In the genomic region with DNA sequence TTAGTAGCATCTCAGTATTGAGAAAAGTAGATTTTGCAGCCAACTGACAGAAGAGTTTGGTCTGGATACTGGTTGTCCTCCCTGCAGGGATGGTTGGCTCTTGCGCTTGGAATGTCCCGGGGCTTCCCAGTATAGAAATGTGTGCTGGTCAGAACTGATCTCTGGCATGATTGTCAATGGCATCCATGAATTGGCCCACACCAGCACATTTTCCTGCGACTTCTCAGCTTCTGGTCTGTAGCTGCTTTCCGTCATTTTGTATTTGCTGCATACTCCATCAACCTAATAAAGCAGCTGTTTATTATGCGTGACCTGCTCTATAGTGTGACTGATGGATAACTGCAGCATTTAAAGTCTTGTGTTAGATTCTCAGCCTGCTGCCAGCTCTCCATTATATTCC, we compare ENCODE assay signal across 23 cellular contexts.
DNase-seq lines count a peak whose midpoint lies in the region; ATAC-seq, FAIRE-seq and TF ChIP-seq lines count a peak whose summit lies in the region.
"Had no signal": no experiment of that assay in that cellular context is flagged by ENCODE, and none has a peak within 500 bp of the region (broad histone marks: within the 10 kb centered on the region; RNA-seq: fewer than 3 reads in every experiment).

No MANE protein-coding gene starts in this region.

- no peaks in the 10 kb centered on the region for H3K36me3 Mint-ChIP-seq in activated CD8-positive, alpha-beta T cell treated with anti-CD3 and anti-CD28 coated beads, Interleukin-2, amount 10 ng/mL, durations not matched to agents 7 days and 5 days (ENCODE audit: low read depth)
- H3K36me3 Mint-ChIP-seq: CD4-positive, CD25-positive, alpha-beta regulatory T cell; CD8-positive, alpha-beta memory T cell had no signal

- H3K27me3 ChIP-seq in BE2C (no peaks in the 10 kb centered on the region), SK-N-SH (ENCODE audit: insufficient read depth) (no peaks in the 10 kb centered on the region)

- H3K4me3 ChIP-seq in BE2C (ENCODE audit: low read depth, low read length) (no peak overlapping the region), SK-N-SH (ENCODE audit: low read depth in 2 of 2, low read length in 1 of 2) (no peak overlapping the region)
- H3K4me3 ChIP-seq: A549, GM12878 had no signal

- no peaks in the 10 kb centered on the region for H4K20me1 ChIP-seq in SK-N-SH (ENCODE audit: insufficient read depth)

- H3K4me1 ChIP-seq in BE2C (peaks cover 12% of the 10 kb centered on the region), SK-N-SH (ENCODE audit: control insufficient read depth in 1 of 2, insufficient read depth in 2 of 2, low read depth in 1 of 2, low read length in 1 of 2) (peaks cover 0 to 11% of the 10 kb centered on the region in 2 experiments; a peak in 2 of 4 replicates)
- H3K4me1 ChIP-seq: A549 had no signal

- H3K27ac Mint-ChIP-seq in activated CD8-positive, alpha-beta T cell treated with anti-CD3 and anti-CD28 coated beads, Interleukin-2, amount 10 ng/mL, durations not matched to agents 7 days and 5 days: no peak overlapping the region
- H3K27ac Mint-ChIP-seq: CD4-positive, CD25-positive, alpha-beta regulatory T cell; CD8-positive, alpha-beta memory T cell; H9 had no signal

- H3K27ac ChIP-seq in SK-N-SH (ENCODE audit: low read depth in 2 of 2, low read length in 1 of 2): peak overlapping the region in 1 of 2 experiments; percentile 50; a peak in 1 of 4 replicates
- H3K27ac ChIP-seq: 22Rv1, A549 had no signal

- H3K36me3 ChIP-seq in BE2C (no peaks in the 10 kb centered on the region), SK-N-SH (replicated peaks in 1 of 2; ENCODE audit: control insufficient read depth in 1 of 2, insufficient read depth in 2 of 2, low read length in 1 of 2) (no peaks in the 10 kb centered on the region)

- TF ChIP-seq POLR2A in GM12892 (IDR thresholded peaks at IDR 0.05; ENCODE audit: low read depth, low read length): no peak

- no peak overlapping the region for H3K4me3 Mint-ChIP-seq in activated CD8-positive, alpha-beta T cell treated with anti-CD3 and anti-CD28 coated beads, Interleukin-2, amount 10 ng/mL, durations not matched to agents 7 days and 5 days
- H3K4me3 Mint-ChIP-seq: CD4-positive, CD25-positive, alpha-beta regulatory T cell; CD8-positive, alpha-beta memory T cell; H9 had no signal

- H3K79me2 ChIP-seq in SK-N-SH (ENCODE audit: insufficient read depth): no peaks in the 10 kb centered on the region

- peaks cover 15% of the 10 kb centered on the region for H3K27me3 Mint-ChIP-seq in activated CD8-positive, alpha-beta T cell treated with anti-CD3 and anti-CD28 coated beads, Interleukin-2, amount 10 ng/mL, durations not matched to agents 7 days and 5 days (ENCODE audit: low read depth)

- TF ChIP-seq EP300 in SK-N-SH (IDR thresholded peaks at IDR 0.05; ENCODE audit: borderline replicate concordance in 1 of 2, low read depth in 1 of 2, low read length in 1 of 2): peak in 1 of 2 experiments; percentile 78; a peak in 2 of 4 replicates

- H3K9me3 Mint-ChIP-seq in activated CD8-positive, alpha-beta T cell treated with anti-CD3 and anti-CD28 coated beads, Interleukin-2, amount 10 ng/mL, durations not matched to agents 7 days and 5 days (ENCODE audit: insufficient read depth): no peaks in the 10 kb centered on the region
- H3K9me3 Mint-ChIP-seq: CD8-positive, alpha-beta memory T cell; H9 had no signal

- peak; percentile 67 for FAIRE-seq in GM12892 (lab: Jason Lieb, UNC)
- FAIRE-seq: A549, GM12878, GM18507, H1 had no signal

- DNase-seq in BE2C: peak; percentile 27
- no peak for DNase-seq in GM12892 (ENCODE audit: insufficient read length)
- peak; percentile 23 for DNase-seq in SK-N-SH
- DNase-seq in left kidney (ENCODE audit: low read depth, low spot score): peak; percentile 35
- DNase-seq in activated CD8-positive, alpha-beta T cell treated with anti-CD3 and anti-CD28 coated beads, Interleukin-2, amount 10 ng/mL, durations not matched to agents 7 days and 5 days: no peak
- no peak for DNase-seq in activated CD4-positive, alpha-beta T cell treated with anti-CD3 and anti-CD28 coated beads, Interleukin-2, amount 50 U/mL, for 48 hours
- DNase-seq in KG1 (lab: John Stamatoyannopoulos, UW): no peak
- DNase-seq: AML-193; C1 segment of cervical spinal cord; CD4-positive, CD25-positive, alpha-beta regulatory T cell; CD8-positive, alpha-beta memory T cell; COR-L47; DMS 273 treated with DMSO at 0.1 percent for 48 hours; DMS53; DND-41; EL; H9 had no signal

- CTCF ChIA-PET in SK-N-SH (lab: Yijun Ruan, JAX): interaction anchor here (0.6 to 1.7 kb wide), 3 partner anchors 42 to 131 kb away, joined by 3 to 5 read pairs (median 4); no protein-coding TSS in a partner anchor
- CTCF ChIA-PET in activated CD8-positive, alpha-beta T cell treated with anti-CD3 and anti-CD28 coated beads, Interleukin-2, amount 10 ng/mL, durations not matched to agents 7 days and 5 days (lab: Charles Lee): interaction anchor here (0.9 to 1.8 kb wide), 3 partner anchors 44 to 131 kb away, joined by 3 to 7 read pairs (median 4); no protein-coding TSS in a partner anchor

- no peaks in the 10 kb centered on the region for H3F3A ChIP-seq in SK-N-SH (replicated peaks; ENCODE audit: insufficient read depth)

- no peak overlapping the region for H2AFZ ChIP-seq in SK-N-SH (ENCODE audit: low read depth)

- H3K9ac ChIP-seq in SK-N-SH: no peak overlapping the region

- POLR2A ChIA-PET in SK-N-SH (lab: Yijun Ruan, JAX): interaction anchor here (0.8 kb wide), 1 partner anchor 45 kb away, joined by 3 read pairs; no protein-coding TSS in a partner anchor
- POLR2A ChIA-PET in activated CD8-positive, alpha-beta T cell treated with anti-CD3 and anti-CD28 coated beads, Interleukin-2, amount 10 ng/mL, durations not matched to agents 7 days and 5 days (lab: Charles Lee): no interaction called here

- TF ChIP-seq CTCF in BE2C (IDR thresholded peaks at IDR 0.05; ENCODE audit: low read depth, low read length): no peak
- TF ChIP-seq CTCF in SK-N-SH (IDR thresholded peaks at IDR 0.05): no peak

- H3K9me2 ChIP-seq in SK-N-SH: no peaks in the 10 kb centered on the region

- H3K9me3 ChIP-seq in BE2C (no peaks in the 10 kb centered on the region), SK-N-SH (no peaks in the 10 kb centered on the region)
- H3K9me3 ChIP-seq: A549 had no signal

- ATAC-seq in activated CD8-positive, alpha-beta T cell treated with anti-CD3 and anti-CD28 coated beads, Interleukin-2, amount 10 ng/mL, durations not matched to agents 7 days and 5 days: no peak
- ATAC-seq in GM19023 (IDR thresholded peaks at IDR 0.05; ENCODE audit: unreplicated experiment): no peak
- ATAC-seq: A549, GM12878 had no signal

- 39% methylated on average over 5 of the region's 5 CpGs for WGBS in SK-N-SH (ENCODE audit: low lambda C conversion rate)

- TF ChIP-seq RAD21 in SK-N-SH (IDR thresholded peaks at IDR 0.05; ENCODE audit: low read length): no peak

- H3K4me1 Mint-ChIP-seq in activated CD8-positive, alpha-beta T cell treated with anti-CD3 and anti-CD28 coated beads, Interleukin-2, amount 10 ng/mL, durations not matched to agents 7 days and 5 days (ENCODE audit: low read depth): no peaks in the 10 kb centered on the region
- H3K4me1 Mint-ChIP-seq: CD4-positive, CD25-positive, alpha-beta regulatory T cell; CD8-positive, alpha-beta memory T cell had no signal

- H3K4me2 ChIP-seq in SK-N-SH: no peak overlapping the region
- H3K4me2 ChIP-seq: A549 had no signal

TF ChIP-seq in SK-N-SH, 30 proteins besides CTCF, POLR2A, EP300 and RAD21:
- TF ChIP-seq FOXJ3 (CRISPR knock-in tag; IDR thresholded peaks at IDR 0.05) (0 out of 2 replicates have a peak, but pooled peaks have one; percentile 61), GATA2 (CRISPR knock-in tag; IDR thresholded peaks at IDR 0.05) (peak; percentile 58; the same call in 1 of the 2 replicates), CHD2 (IDR thresholded peaks at IDR 0.05; ENCODE audit: low read length, partially characterized antibody) (peak; percentile 56), RCOR1 (IDR thresholded peaks at IDR 0.05; ENCODE audit: low read length) (peak; percentile 91), USF2 (IDR thresholded peaks at IDR 0.05; ENCODE audit: borderline replicate concordance, low read depth, low read length) (no peak)
TF ChIP-seq in SK-N-SH: peak in this region for 4.

Comparison
In these comparisons a context has a peak if more than half of its experiments do, and no peak if none do; other contexts are left out.
1. DNase-seq: peak in BE2C (single experiment), SK-N-SH (single experiment) and left kidney (single experiment); none in GM12892 (single experiment), activated CD8-positive, alpha-beta T cell treated with anti-CD3 and anti-CD28 coated beads, Interleukin-2, amount 10 ng/mL, durations not matched to agents 7 days and 5 days (single experiment), activated CD4-positive, alpha-beta T cell treated with anti-CD3 and anti-CD28 coated beads, Interleukin-2, amount 50 U/mL, for 48 hours (0 of 2) and KG1 (single experiment).